2 cellular contexts compared by ENCODE assay signal in genomic region chr2:240147911-240148587, GRCh38.
TF ChIP-seq lines count a peak whose summit lies in the region.

No MANE protein-coding gene starts in this region.

TF ChIP-seq in HepG2, 621 proteins besides CTCF, POLR2A, EP300 and RAD21:
- TF ChIP-seq ZNF646 (CRISPR knock-in tag; IDR thresholded peaks at IDR 0.05) = peak; percentile 95
- TF ChIP-seq HOXA7 (CRISPR knock-in tag; IDR thresholded peaks at IDR 0.05) = no peak
- TF ChIP-seq ZSCAN20 (CRISPR knock-in tag; IDR thresholded peaks at IDR 0.05; ENCODE audit: borderline replicate concordance) = no peak
- TF ChIP-seq ELK4 (CRISPR knock-in tag; IDR thresholded peaks at IDR 0.05; ENCODE audit: borderline replicate concordance) = no peak
- TF ChIP-seq SOX13 (IDR thresholded peaks at IDR 0.05) = no peak
- TF ChIP-seq SOX13 (CRISPR knock-in tag; conservative IDR thresholded peaks at IDR 0.05 in 1 of 2, IDR thresholded peaks at IDR 0.05 in 1 of 2) = no peak
- no peak for TF ChIP-seq ZHX1 (CRISPR knock-in tag; IDR thresholded peaks at IDR 0.05; ENCODE audit: low read depth)
- no peak for TF ChIP-seq CENPX (CRISPR knock-in tag; IDR thresholded peaks at IDR 0.05)
- peak; percentile 97 for TF ChIP-seq MNT (IDR thresholded peaks at IDR 0.05)

TF ChIP-seq in endothelial cell of umbilical vein, 7 proteins besides CTCF, POLR2A, EP300 and RAD21:
- no peak for TF ChIP-seq JUN (IDR thresholded peaks at IDR 0.05; ENCODE audit: borderline replicate concordance, insufficient read depth, insufficient read length, low read depth)
- TF ChIP-seq POLR2AphosphoS5 (IDR thresholded peaks at IDR 0.05; ENCODE audit: insufficient read depth, low read depth, low read length) = no peak
- TF ChIP-seq FOS (IDR thresholded peaks at IDR 0.05; ENCODE audit: borderline replicate concordance, insufficient read depth, low read length) = no peak
- no peak for TF ChIP-seq MYC (IDR thresholded peaks at IDR 0.05; ENCODE audit: low read depth, low read length)
- TF ChIP-seq MAX (IDR thresholded peaks at IDR 0.05; ENCODE audit: insufficient read depth, insufficient read length) = peak; percentile 22
TF ChIP-seq in endothelial cell of umbilical vein: peak in this region for 1.
